In genomic region chr2:113965644-113966043, GRCh38 we compare ENCODE assay signal across 9 cellular contexts.
A peak's percentile ranks its signal among the peaks of the same experiment; 100 is the strongest.
DNase-seq lines count a peak whose midpoint lies in the region; ATAC-seq and TF ChIP-seq lines count a peak whose summit lies in the region.
"Had no signal": no experiment of that assay in that cellular context is flagged by ENCODE, and none has a peak within 500 bp of the region (broad histone marks: within the 10 kb centered on the region; RNA-seq: fewer than 3 reads in every experiment).

No MANE protein-coding gene starts in this region.

- H3K9me3 Mint-ChIP-seq in CD14-positive monocyte: no peaks in the 10 kb centered on the region
- no peaks in the 10 kb centered on the region for H3K9me3 Mint-ChIP-seq in activated T-cell treated with anti-CD3 and anti-CD28 coated beads, Interleukin-2, amount 50 U/mL, for 72 hours
- H3K9me3 Mint-ChIP-seq: T-helper 1 cell treated with Interleukin-12 subunit alpha and Interleukin-12 subunit beta and Interleukin-4 antibody, amounts not matched to agents 30 μg/mL and 1 μg/mL, for 36 hours had no signal

- DNase-seq in CD14-positive monocyte (ENCODE audit: low spot score) (no peak), GM13977 (ENCODE audit: low spot score) (no peak), NCI-H1105 treated with DMSO at 0.1 percent for 48 hours (lab: John Stamatoyannopoulos, UW) (peak; percentile 46), iris pigment epithelial cell (ENCODE audit: low read depth) (peak; percentile 60), T-helper 9 cell (no peak), hepatic stellate cell (ENCODE audit: low spot score) (no peak)
- peak; percentile 24 to 38 for DNase-seq in activated T-cell treated with anti-CD3 and anti-CD28 coated beads, Interleukin-2, amount 50 U/mL, for 72 hours

- intact Hi-C loops in CD14-positive monocyte (cut with micrococcal nuclease): no loop called here

- peaks cover 24% of the 10 kb centered on the region for H3K4me1 Mint-ChIP-seq in CD14-positive monocyte
- H3K4me1 Mint-ChIP-seq in activated T-cell treated with anti-CD3 and anti-CD28 coated beads, Interleukin-2, amount 50 U/mL, for 72 hours (ENCODE audit: low read depth): peaks cover 27% of the 10 kb centered on the region

- no peaks in the 10 kb centered on the region for H3K27me3 Mint-ChIP-seq in CD14-positive monocyte (ENCODE audit: low read depth in 3 of 3)
- no peaks in the 10 kb centered on the region for H3K27me3 Mint-ChIP-seq in activated T-cell treated with anti-CD3 and anti-CD28 coated beads, Interleukin-2, amount 50 U/mL, for 72 hours (ENCODE audit: low read depth)

- peak; percentile 84 for ATAC-seq in HG02642 (IDR thresholded peaks at IDR 0.05; ENCODE audit: poor library complexity, unreplicated experiment)
- ATAC-seq in activated T-cell treated with anti-CD3 and anti-CD28 coated beads, Interleukin-2, amount 50 U/mL, for 72 hours (replicated peaks in 1 of 2): peak; percentile 68 to 75

- in situ Hi-C loops in GM13977 (cut with MboI; ENCODE audit: low pct_unique_long_range_greater_than_20kb, low sequenced_read_pairs, unreplicated experiment): no loop called here

- peaks cover 18 to 38% of the 10 kb centered on the region in 2 donors for H3K36me3 Mint-ChIP-seq in CD14-positive monocyte
- H3K36me3 Mint-ChIP-seq in activated T-cell treated with anti-CD3 and anti-CD28 coated beads, Interleukin-2, amount 50 U/mL, for 72 hours (ENCODE audit: insufficient read depth in 2 of 2): peaks cover 0 to 13% of the 10 kb centered on the region in 2 donors

- H3K27ac Mint-ChIP-seq in CD14-positive monocyte: peak overlapping the region in 6 of 7 donors; percentile 12 to 46 (median 31)
- peak overlapping the region; percentile 65 for H3K27ac Mint-ChIP-seq in activated T-cell treated with anti-CD3 and anti-CD28 coated beads, Interleukin-2, amount 50 U/mL, for 72 hours
- H3K27ac Mint-ChIP-seq: T-helper 1 cell treated with Interleukin-12 subunit alpha and Interleukin-12 subunit beta and Interleukin-4 antibody, amounts not matched to agents 30 μg/mL and 1 μg/mL, for 36 hours had no signal

- H3K4me3 Mint-ChIP-seq in CD14-positive monocyte: no peak overlapping the region
- H3K4me3 Mint-ChIP-seq in activated T-cell treated with anti-CD3 and anti-CD28 coated beads, Interleukin-2, amount 50 U/mL, for 72 hours: no peak overlapping the region
- H3K4me3 Mint-ChIP-seq: T-helper 1 cell treated with Interleukin-12 subunit alpha and Interleukin-12 subunit beta and Interleukin-4 antibody, amounts not matched to agents 30 μg/mL and 1 μg/mL, for 36 hours had no signal

- TF ChIP-seq CTCF in CD14-positive monocyte (IDR thresholded peaks at IDR 0.05) (peak; percentile 80), GM13977 (IDR thresholded peaks at IDR 0.05; ENCODE audit: extremely low read depth, insufficient read depth, missing control alignments) (peak; percentile 65)

Comparison
In these comparisons a context has a peak if more than half of its experiments do, and no peak if none do; other contexts are left out.
1. DNase-seq: peak in NCI-H1105 treated with DMSO at 0.1 percent for 48 hours (single experiment), activated T-cell treated with anti-CD3 and anti-CD28 coated beads, Interleukin-2, amount 50 U/mL, for 72 hours (2 of 2) and iris pigment epithelial cell (single experiment); none in CD14-positive monocyte (single experiment), GM13977 (single experiment), T-helper 9 cell (single experiment) and hepatic stellate cell (single experiment).